8 cellular contexts compared by ENCODE assay signal in genomic region chr16:22321340-22322001, GRCh38.
A peak's percentile ranks its signal among the peaks of the same experiment; 100 is the strongest.
DNase-seq lines count a peak whose midpoint lies in the region; ATAC-seq and FAIRE-seq lines count a peak whose summit lies in the region.

No MANE protein-coding gene starts in this region.

- no peaks in the 10 kb centered on the region for H3K9me3 Mint-ChIP-seq in central memory CD8-positive, alpha-beta T cell

- DNase-seq in GM19239 (ENCODE audit: insufficient read length, low spot score) (peak; percentile 79), NCI-H2227 treated with DMSO at 0.1 percent for 48 hours (lab: John Stamatoyannopoulos, UW) (peak; percentile 85), left kidney (ENCODE audit: low read depth, low spot score) (peak; percentile 88)
- peak; percentile 56 to 57 for DNase-seq in central memory CD8-positive, alpha-beta T cell (ENCODE audit: low spot score in 2 of 2)
- DNase-seq in stimulated activated CD4-positive, alpha-beta T cell treated with anti-CD3 and anti-CD28 coated beads, Interleukin-4, amount 100 ng/mL, for 24 hours = peak; percentile 72

- H3K4me3 Mint-ChIP-seq in central memory CD8-positive, alpha-beta T cell = no peak overlapping the region

- peaks cover 11% of the 10 kb centered on the region for H3K4me1 Mint-ChIP-seq in central memory CD8-positive, alpha-beta T cell

- H3K36me3 Mint-ChIP-seq in central memory CD8-positive, alpha-beta T cell (ENCODE audit: insufficient read depth) = peaks cover 52% of the 10 kb centered on the region

- peak; percentile 75 for FAIRE-seq in A204.1 (lab: Jason Lieb, UNC)
- peak; percentile 94 for FAIRE-seq in GM19239 (lab: Jason Lieb, UNC)

- peak; percentile 58 to 75 for ATAC-seq in activated CD4-positive, CD25-positive, alpha-beta regulatory T cell treated with anti-CD3 and anti-CD28 coated beads, Interleukin-2, amount 50 U/mL, for 24 hours
- peak; percentile 69 for ATAC-seq in central memory CD8-positive, alpha-beta T cell (replicated peaks; ENCODE audit: extremely low read depth, poor library complexity, severe bottlenecking)
- ATAC-seq in HG03571 (IDR thresholded peaks at IDR 0.05; ENCODE audit: unreplicated experiment) = no peak

- no peak overlapping the region for H3K27ac Mint-ChIP-seq in central memory CD8-positive, alpha-beta T cell (ENCODE audit: low read depth)

- no peaks in the 10 kb centered on the region for H3K27me3 Mint-ChIP-seq in central memory CD8-positive, alpha-beta T cell
